Comparison of ENCODE assay signal across 13 cellular contexts in the genomic region with DNA sequence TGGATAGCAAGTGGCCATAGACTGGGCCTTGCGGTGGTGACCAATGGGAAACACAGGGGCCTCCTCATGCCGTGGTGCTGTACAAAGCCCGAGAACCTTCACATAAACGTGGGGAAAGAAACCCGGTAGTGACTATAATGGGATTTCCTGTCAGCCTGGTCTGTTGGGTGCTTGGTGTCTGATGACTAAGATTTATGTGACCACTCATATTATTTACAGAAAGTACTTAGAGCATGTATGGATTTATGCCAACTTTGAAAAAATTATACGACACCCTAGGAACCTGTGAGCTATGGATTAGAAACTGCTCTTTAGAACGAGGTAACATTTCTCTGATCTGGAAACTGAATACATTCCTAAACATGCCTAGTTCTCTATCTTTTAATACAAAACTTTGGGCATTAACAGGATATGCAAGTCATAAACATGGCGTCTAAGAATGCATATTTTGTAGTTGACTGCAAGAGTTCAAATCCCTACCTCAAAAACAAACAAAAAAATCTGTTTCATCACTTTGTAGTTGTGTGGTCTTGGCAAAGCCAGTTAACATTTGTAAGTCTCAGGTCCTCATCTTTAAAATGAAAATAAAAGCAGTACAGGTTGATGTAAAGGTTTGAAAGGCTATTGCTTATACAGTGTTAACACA.
DNase-seq lines count a peak whose midpoint lies in the region; ATAC-seq, FAIRE-seq and TF ChIP-seq lines count a peak whose summit lies in the region.
"Had no signal": no experiment of that assay in that cellular context is flagged by ENCODE, and none has a peak within 500 bp of the region (broad histone marks: within the 10 kb centered on the region; RNA-seq: fewer than 3 reads in every experiment).

No MANE protein-coding gene starts in this region.

- H3K9me3 ChIP-seq in RWPE2 (ENCODE audit: severe bottlenecking): no peaks in the 10 kb centered on the region
- no peaks in the 10 kb centered on the region for H3K9me3 ChIP-seq in gastrocnemius medialis
- H3K9me3 ChIP-seq: colonic mucosa had no signal

- TF ChIP-seq CTCF in RWPE2 (IDR thresholded peaks at IDR 0.05; ENCODE audit: poor library complexity, severe bottlenecking): no peak
- TF ChIP-seq CTCF in gastrocnemius medialis (IDR thresholded peaks at IDR 0.05 in 4 of 5, conservative IDR thresholded peaks at IDR 0.05 in 1 of 5): no peak

- no peaks in the 10 kb centered on the region for H3K27me3 ChIP-seq in RWPE2 (ENCODE audit: insufficient read depth, poor library complexity, severe bottlenecking)
- H3K27me3 ChIP-seq in gastrocnemius medialis: no peaks in the 10 kb centered on the region
- H3K27me3 ChIP-seq: colonic mucosa had no signal

- H3K4me1 ChIP-seq in RWPE2 (ENCODE audit: insufficient read depth, poor library complexity, severe bottlenecking) (peaks cover 8% of the 10 kb centered on the region), gastrocnemius medialis (no peaks in the 10 kb centered on the region)
- H3K4me1 ChIP-seq: colonic mucosa had no signal

- no peak for TF ChIP-seq POLR2A in GM12891 (IDR thresholded peaks at IDR 0.05; ENCODE audit: low read depth, low read length)
- no peak for TF ChIP-seq POLR2A in gastrocnemius medialis (IDR thresholded peaks at IDR 0.05)

- ATAC-seq in RWPE2 (ENCODE audit: low read depth) (peak; percentile 73), gastrocnemius medialis (no peak), GM19467 (IDR thresholded peaks at IDR 0.05; ENCODE audit: unreplicated experiment) (no peak), GM21360 (IDR thresholded peaks at IDR 0.05; ENCODE audit: unreplicated experiment) (no peak)

- FAIRE-seq in GM12891 (lab: Jason Lieb, UNC): peak; percentile 45

- no peak overlapping the region for H3K27ac ChIP-seq in RWPE2 (ENCODE audit: poor library complexity, severe bottlenecking)
- H3K27ac ChIP-seq in gastrocnemius medialis: no peak overlapping the region
- H3K27ac ChIP-seq: colonic mucosa had no signal

- no peak for DNase-seq in GM12891 (ENCODE audit: insufficient read length, low spot score)
- DNase-seq in LoVo (ENCODE audit: low spot score): peak; percentile 42
- DNase-seq in RWPE2 (ENCODE audit: low spot score): no peak
- DNase-seq in iris pigment epithelial cell (ENCODE audit: low read depth): peak; percentile 62
- DNase-seq in gastrocnemius medialis: no peak
- DNase-seq in NCI-H446 (lab: John Stamatoyannopoulos, UW): no peak
- DNase-seq: C1 segment of cervical spinal cord, colonic mucosa, NCI-H1930, OCI-M1, retina had no signal

- H3K36me3 ChIP-seq in RWPE2 (ENCODE audit: low read depth) (no peaks in the 10 kb centered on the region), gastrocnemius medialis (no peaks in the 10 kb centered on the region)
- H3K36me3 ChIP-seq: colonic mucosa had no signal

- in situ Hi-C loops in gastrocnemius medialis (cut with MboI; ENCODE audit: low sequenced_read_pairs in 4 of 4): no loop called here

- intact Hi-C loops in gastrocnemius medialis (cut with DNase I; ENCODE audit: low total_unique reads): no loop called here

- no peak overlapping the region for H3K4me3 ChIP-seq in RWPE2 (ENCODE audit: severe bottlenecking)
- no peak overlapping the region for H3K4me3 ChIP-seq in gastrocnemius medialis
- H3K4me3 ChIP-seq: colonic mucosa had no signal

TF ChIP-seq in GM12891, 5 proteins besides CTCF, POLR2A, EP300 and RAD21:
- TF ChIP-seq POLR2AphosphoS5 (IDR thresholded peaks at IDR 0.05; ENCODE audit: low read depth, low read length): no peak

Comparison
In these comparisons a context has a peak if more than half of its experiments do, and no peak if none do; other contexts are left out.
1. DNase-seq: peak in LoVo (single experiment) and iris pigment epithelial cell (single experiment); none in GM12891 (single experiment), RWPE2 (single experiment), gastrocnemius medialis (0 of 2) and NCI-H446 (0 of 2).